ENCODE assay signal across 8 cellular contexts in the genomic region with DNA sequence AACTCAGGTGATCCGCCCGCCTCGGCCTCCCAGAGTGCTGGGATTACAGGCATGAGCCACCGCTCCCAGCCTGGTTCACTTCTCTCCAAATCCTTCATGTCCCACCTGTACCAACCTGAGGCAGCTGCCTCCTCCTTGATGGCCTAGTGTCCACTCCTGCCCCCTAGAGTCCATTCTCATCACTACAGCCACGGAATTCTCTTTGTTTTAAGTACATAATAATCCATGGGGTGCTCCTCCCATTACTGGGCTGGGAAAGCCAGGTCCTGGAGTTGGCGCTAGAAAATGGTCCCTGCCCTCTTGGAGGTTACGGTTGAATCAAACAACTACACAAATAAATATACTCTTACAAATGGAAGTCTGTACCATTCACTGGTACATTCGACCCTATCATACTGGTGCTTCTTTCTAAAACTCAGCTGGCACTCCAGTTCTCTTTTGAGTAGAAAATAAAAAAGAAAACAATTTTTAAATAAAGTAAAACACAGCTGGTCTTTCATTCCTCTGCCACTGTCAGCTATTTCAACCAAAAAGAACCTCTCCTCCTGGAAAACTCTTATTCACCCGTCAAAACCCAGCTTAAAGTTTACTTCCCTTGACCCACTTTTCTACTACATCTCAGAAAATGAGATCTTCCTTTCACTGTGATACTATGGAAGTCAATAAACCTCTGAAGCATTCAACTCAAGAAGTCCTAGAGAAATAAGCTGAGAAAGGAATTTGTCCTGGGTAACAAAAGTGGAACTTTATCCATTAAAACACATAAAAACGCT. TPM values are rescaled to one million over a fixed set of nuclear protein-coding genes. Genes with fewer than 3 reads are reported as not detected.
DNase-seq lines count a peak whose midpoint lies in the region; ATAC-seq lines count a peak whose summit lies in the region.

No MANE protein-coding gene starts in this region.

- H3K27me3 ChIP-seq in mesendoderm (ENCODE audit: insufficient read depth, low read length, poor library complexity): no peaks in the 10 kb centered on the region

- no peaks in the 10 kb centered on the region for H3K9me3 Mint-ChIP-seq in activated naive CD8-positive, alpha-beta T cell treated with anti-CD3 and anti-CD28 coated beads, Interleukin-2, amount 50 U/mL, for 24 hours

- no peak overlapping the region for H4K8ac ChIP-seq in mesendoderm (ENCODE audit: low read depth, low read length)

- no peak overlapping the region for H2BK15ac ChIP-seq in mesendoderm (replicated peaks; ENCODE audit: low read depth)

- H3K27me3 Mint-ChIP-seq in activated naive CD8-positive, alpha-beta T cell treated with anti-CD3 and anti-CD28 coated beads, Interleukin-2, amount 50 U/mL, for 24 hours: no peaks in the 10 kb centered on the region

- H3K4ac ChIP-seq in mesendoderm (ENCODE audit: low read depth, low read length): no peak overlapping the region

- no peak overlapping the region for H3K27ac ChIP-seq in mesendoderm (ENCODE audit: low read depth, low read length)

- no peak overlapping the region for H3K27ac Mint-ChIP-seq in activated naive CD8-positive, alpha-beta T cell treated with anti-CD3 and anti-CD28 coated beads, Interleukin-2, amount 50 U/mL, for 24 hours

- no peak overlapping the region for H2BK120ac ChIP-seq in mesendoderm (ENCODE audit: low read depth, low read length)

- no peak overlapping the region for H3K4me2 ChIP-seq in mesendoderm (ENCODE audit: low read length)

- no peaks in the 10 kb centered on the region for H3K4me1 ChIP-seq in mesendoderm (ENCODE audit: control insufficient read depth, low read depth, low read length)

- H3K36me3 Mint-ChIP-seq in activated naive CD8-positive, alpha-beta T cell treated with anti-CD3 and anti-CD28 coated beads, Interleukin-2, amount 50 U/mL, for 24 hours (ENCODE audit: low read depth): peaks cover 2% of the 10 kb centered on the region

- H3K4me1 Mint-ChIP-seq in activated naive CD8-positive, alpha-beta T cell treated with anti-CD3 and anti-CD28 coated beads, Interleukin-2, amount 50 U/mL, for 24 hours: no peaks in the 10 kb centered on the region

- no peak for ATAC-seq in activated naive CD8-positive, alpha-beta T cell treated with anti-CD3 and anti-CD28 coated beads, Interleukin-2, amount 50 U/mL, for 24 hours
- ATAC-seq in HG03457 (IDR thresholded peaks at IDR 0.05; ENCODE audit: unreplicated experiment) (no peak), GM18520 (IDR thresholded peaks at IDR 0.05; ENCODE audit: unreplicated experiment) (no peak)

- DNase-seq in DMS 273 (lab: John Stamatoyannopoulos, UW; ENCODE audit: unreplicated experiment) (peak; percentile 54), DMS 273 treated with DMSO at 0.1 percent for 48 hours (lab: John Stamatoyannopoulos, UW) (no peak), LoVo (ENCODE audit: low spot score) (peak; percentile 21), mesendoderm (peak; percentile 80), HuH-7.5 (ENCODE audit: low spot score) (no peak)
- DNase-seq in activated naive CD8-positive, alpha-beta T cell treated with anti-CD3 and anti-CD28 coated beads, Interleukin-2, amount 50 U/mL, for 24 hours: peak; percentile 51

- no peak overlapping the region for H4K5ac ChIP-seq in mesendoderm (ENCODE audit: low read length)

- no peak overlapping the region for H3K56ac ChIP-seq in mesendoderm (ENCODE audit: low read length)

- no CpG with 5 or more reads among the region's 10 CpGs for WGBS in mesendoderm (ENCODE audit: extremely low coverage, insufficient coverage, low lambda C conversion rate)

- no peak overlapping the region for H2BK5ac ChIP-seq in mesendoderm (ENCODE audit: low read length)

- no peak overlapping the region for H2AK5ac ChIP-seq in mesendoderm (ENCODE audit: low read length)

- H3K23ac ChIP-seq in mesendoderm (ENCODE audit: low read length): no peak overlapping the region

- H3K9ac ChIP-seq in mesendoderm (ENCODE audit: low read length): no peak overlapping the region

- H3K4me3 ChIP-seq in mesendoderm (ENCODE audit: low read length): no peak overlapping the region

- H3K36me3 ChIP-seq in mesendoderm (ENCODE audit: control insufficient read depth, insufficient read depth, low read length): no peaks in the 10 kb centered on the region

- H3K4me3 Mint-ChIP-seq in activated naive CD8-positive, alpha-beta T cell treated with anti-CD3 and anti-CD28 coated beads, Interleukin-2, amount 50 U/mL, for 24 hours: no peak overlapping the region

- no peaks in the 10 kb centered on the region for H3K79me1 ChIP-seq in mesendoderm (ENCODE audit: low read length)

- no peaks in the 10 kb centered on the region for H3K79me2 ChIP-seq in mesendoderm (ENCODE audit: control insufficient read depth, insufficient read depth, low read length)

- no peak overlapping the region for H3K18ac ChIP-seq in mesendoderm (ENCODE audit: low read length)

RNA-seq across cellular contexts. Expression of a gene that starts 22.4 kb away (rescaled TPM):
- polyA plus RNA-seq in mesendoderm (2013, experiment 1 of 2): 13.9 TPM
- 16.4 TPM for polyA plus RNA-seq in mesendoderm (2013, experiment 2 of 2)

RNA-seq across cellular contexts. Expression of a gene that starts 32.1 kb away (rescaled TPM):
- polyA plus RNA-seq in mesendoderm (2013, experiment 1 of 2): 4.3 TPM
- 4.2 TPM for polyA plus RNA-seq in mesendoderm (2013, experiment 2 of 2)

Comparison
In these comparisons a context has a peak if more than half of its experiments do, and no peak if none do; other contexts are left out.
1. DNase-seq: peak in DMS 273 (single experiment), LoVo (single experiment), activated naive CD8-positive, alpha-beta T cell treated with anti-CD3 and anti-CD28 coated beads, Interleukin-2, amount 50 U/mL, for 24 hours (single experiment) and mesendoderm (single experiment); none in DMS 273 treated with DMSO at 0.1 percent for 48 hours (single experiment) and HuH-7.5 (single experiment).